Comparison of ENCODE assay signal across 20 cellular contexts in genomic region chr18:3661989-3662388, GRCh38.
"Had no signal": no experiment of that assay in that cellular context is flagged by ENCODE, and none has a peak within 500 bp of the region (broad histone marks: within the 10 kb centered on the region; RNA-seq: fewer than 3 reads in every experiment).

No MANE protein-coding gene starts in this region.

- H3K4me3 ChIP-seq: colonic mucosa, left ventricle myocardium inferior, lung, ovary, right atrium auricular region, sigmoid colon, skin epidermis, testis, tibial nerve had no signal

- H3K4me3 Mint-ChIP-seq: endodermal cell; stimulated activated naive B cell treated with anti-CD40 and anti-IgM and Interleukin-4, amounts not matched to agents 10 μg/mL and 1 μg/mL and 100 μg/mL, for 72 hours; stimulated activated naive CD8-positive, alpha-beta T cell treated with anti-CD3 and anti-CD28 coated beads, Interleukin-15, amount 100 ng/mL, for 72 hours had no signal

- FAIRE-seq: endothelial cell of umbilical vein, kidney had no signal

- ATAC-seq: foreskin keratinocyte; naive thymus-derived CD8-positive, alpha-beta T cell had no signal

- H3K9me3 Mint-ChIP-seq: endodermal cell; naive thymus-derived CD8-positive, alpha-beta T cell; stimulated activated naive B cell treated with anti-CD40 and anti-IgM and Interleukin-4, amounts not matched to agents 10 μg/mL and 1 μg/mL and 100 μg/mL, for 72 hours; stimulated activated naive CD8-positive, alpha-beta T cell treated with anti-CD3 and anti-CD28 coated beads, Interleukin-15, amount 100 ng/mL, for 72 hours had no signal

- H3K36me3 ChIP-seq: colonic mucosa, left ventricle myocardium inferior, ovary, right atrium auricular region, sigmoid colon, tibial nerve had no signal

- H3K27me3 ChIP-seq: colonic mucosa, foreskin keratinocyte, ovary, right atrium auricular region, sigmoid colon, testis, tibial nerve had no signal

- H3K36me3 Mint-ChIP-seq: naive thymus-derived CD8-positive, alpha-beta T cell; stimulated activated naive B cell treated with anti-CD40 and anti-IgM and Interleukin-4, amounts not matched to agents 10 μg/mL and 1 μg/mL and 100 μg/mL, for 72 hours had no signal

- H3K27ac Mint-ChIP-seq: endodermal cell; stimulated activated naive CD8-positive, alpha-beta T cell treated with anti-CD3 and anti-CD28 coated beads, Interleukin-15, amount 100 ng/mL, for 72 hours had no signal

- H3K27me3 Mint-ChIP-seq: stimulated activated naive B cell treated with anti-CD40 and anti-IgM and Interleukin-4, amounts not matched to agents 10 μg/mL and 1 μg/mL and 100 μg/mL, for 72 hours; stimulated activated naive CD8-positive, alpha-beta T cell treated with anti-CD3 and anti-CD28 coated beads, Interleukin-15, amount 100 ng/mL, for 72 hours had no signal

- DNase-seq: colonic mucosa; effector CD4-positive, alpha-beta T cell; foreskin keratinocyte; kidney; left cardiac atrium; left ventricle myocardium inferior; naive thymus-derived CD8-positive, alpha-beta T cell; ovary; sigmoid colon; stimulated activated CD4-positive, alpha-beta T cell treated with anti-CD3 and anti-CD28 coated beads, Interleukin-2, amount 100 ng/mL, for 24 hours; stimulated activated CD4-positive, alpha-beta T cell treated with anti-CD3 and anti-CD28 coated beads, Interleukin-4, amount 100 ng/mL, for 4 hours; stimulated activated naive B cell treated with anti-CD40 and anti-IgM and Interleukin-4, amounts not matched to agents 10 μg/mL and 1 μg/mL and 100 μg/mL, for 72 hours; stimulated activated naive CD8-positive, alpha-beta T cell treated with anti-CD3 and anti-CD28 coated beads, Interleukin-15, amount 100 ng/mL, for 72 hours had no signal

- H3K9me3 ChIP-seq: colonic mucosa, left ventricle myocardium inferior, ovary, right atrium auricular region, sigmoid colon, testis, tibial nerve had no signal

- H3K27ac ChIP-seq: foreskin keratinocyte, ovary, right atrium auricular region had no signal
